ENCODE assay signal across 10 cellular contexts in genomic region chr3:48595075-48595525, GRCh38. TPM values are rescaled to one million over a fixed set of nuclear protein-coding genes. Genes with fewer than 3 reads are reported as not detected.
DNase-seq lines count a peak whose midpoint lies in the region; ATAC-seq, FAIRE-seq and TF ChIP-seq lines count a peak whose summit lies in the region.
"Had no signal": no experiment of that assay in that cellular context is flagged by ENCODE, and none has a peak within 500 bp of the region (broad histone marks: within the 10 kb centered on the region; RNA-seq: fewer than 3 reads in every experiment).

TSS of gene COL7A1 (minus strand) at chr3:48595329. CDS start at chr3:48595159, 170 bp downstream.

- H3K4me1 ChIP-seq in heart left ventricle = peaks cover 6 to 60% (median 53%) of the 10 kb centered on the region in 12 donors

- peaks cover 23% of the 10 kb centered on the region for H3K27me3 Mint-ChIP-seq in activated T-helper 17 cell treated with anti-CD3 and anti-CD28 coated beads, Interleukin-2, amount 50 U/mL, for 72 hours

- H3K9me3 ChIP-seq in heart left ventricle = no peaks in the 10 kb centered on the region

- H3K27ac Mint-ChIP-seq in activated T-helper 17 cell treated with anti-CD3 and anti-CD28 coated beads, Interleukin-2, amount 50 U/mL, for 72 hours = peak within 1 kb of the TSS; percentile 4

- TF ChIP-seq POLR2A in heart left ventricle (IDR thresholded peaks at IDR 0.05) = no peak

- H3K4me1 Mint-ChIP-seq in activated T-helper 17 cell treated with anti-CD3 and anti-CD28 coated beads, Interleukin-2, amount 50 U/mL, for 72 hours = peaks cover 10% of the 10 kb centered on the region

- peaks cover 0 to 17% (median 0%) of the 10 kb centered on the region in 9 donors for H3K27me3 ChIP-seq in heart left ventricle

- H3K27ac ChIP-seq in heart left ventricle = peak within 1 kb of the TSS in 10 of 12 donors; percentile 1 to 97 (median 90)

- H3K9me3 Mint-ChIP-seq in activated T-helper 17 cell treated with anti-CD3 and anti-CD28 coated beads, Interleukin-2, amount 50 U/mL, for 72 hours = no peaks in the 10 kb centered on the region

- H3K4me3 ChIP-seq in heart left ventricle (peak within 1 kb of the TSS in 11 of 12 donors; percentile 6 to 53 (median 42)), retinal pigment epithelial cell (ENCODE audit: low read length) (peak within 1 kb of the TSS; percentile 45)

- no peak for TF ChIP-seq CTCF in heart left ventricle (IDR thresholded peaks at IDR 0.05)
- no peak for TF ChIP-seq CTCF in retinal pigment epithelial cell (conservative IDR thresholded peaks at IDR 0.05; ENCODE audit: low read depth, low read length)

- peaks cover 16% of the 10 kb centered on the region for H3K36me3 Mint-ChIP-seq in activated T-helper 17 cell treated with anti-CD3 and anti-CD28 coated beads, Interleukin-2, amount 50 U/mL, for 72 hours (ENCODE audit: low read depth)

- no peak within 1 kb of the TSS for H3K4me3 Mint-ChIP-seq in activated T-helper 17 cell treated with anti-CD3 and anti-CD28 coated beads, Interleukin-2, amount 50 U/mL, for 72 hours

- H3K36me3 ChIP-seq in heart left ventricle = peaks cover 0 to 28% (median 14%) of the 10 kb centered on the region in 9 donors

- no peak for FAIRE-seq in RCC 7860 (lab: Jason Lieb, UNC)

- 2 to 16% (median 5%) methylated on average over 16 to 35 of the region's 35 CpGs for WGBS in heart left ventricle, 4 donors

- DNase-seq in GM03348 (ENCODE audit: low spot score) = peak; percentile 63
- DNase-seq in heart left ventricle = peak in 1 of 5 donors; percentile 58
- no peak for DNase-seq in retinal pigment epithelial cell (ENCODE audit: low read depth)
- no peak for DNase-seq in activated CD8-positive, alpha-beta memory T cell treated with anti-CD3 and anti-CD28 coated beads for 24 hours
- DNase-seq in midbrain (lab: John Stamatoyannopoulos, UW) = no peak
- no peak for DNase-seq in RCC 7860 (ENCODE audit: low spot score)
- DNase-seq in GF-D8 (lab: John Stamatoyannopoulos, UW) = no peak
- DNase-seq: activated gamma-delta T cell treated with Interleukin-2 at 50 U/mL for 16 hours, NCI-H187 treated with DMSO at 0.1 percent for 48 hours had no signal

- intact Hi-C loops in heart left ventricle (cut with DNase I) = loop anchor here in 2 of 10 donors (5.0 kb wide), 1 partner anchor 33 kb away; the partner anchor contains the start of gene UCN2 (in 2 of the 2)

- ATAC-seq in activated T-helper 17 cell treated with anti-CD3 and anti-CD28 coated beads, Interleukin-2, amount 50 U/mL, for 72 hours (replicated peaks) = no peak
- no peak for ATAC-seq in heart left ventricle

RNA-seq across cellular contexts. Expression of gene COL7A1, which starts in this region (rescaled TPM):
- total RNA-seq in activated T-helper 17 cell treated with anti-CD3 and anti-CD28 coated beads, Interleukin-2, amount 50 U/mL, for 72 hours = 1 to 10 TPM; 6.1 to 6.3 TPM
- 10 to 100 TPM in 6 of 9 donors, 1 to 10 TPM in 3; 2.4 to 25.2 (median 11.5) TPM for total RNA-seq in heart left ventricle
- 10 to 100 TPM in 1 of 2 donors, 1 to 10 TPM in 1; 4.8 to 18.5 TPM for polyA plus RNA-seq in heart left ventricle
